ENCODE assay signal across 20 cellular contexts in genomic region chr10:3704565-3705360, GRCh38.
"Had no signal": no experiment of that assay in that cellular context is flagged by ENCODE, and none has a peak within 500 bp of the region (broad histone marks: within the 10 kb centered on the region; RNA-seq: fewer than 3 reads in every experiment).

No MANE protein-coding gene starts in this region.

- H2AFZ ChIP-seq: hepatocyte, parathyroid adenoma had no signal

- H3K27ac ChIP-seq: gastroesophageal sphincter, hepatocyte, left lung, parathyroid adenoma, thyroid gland had no signal

- DNase-seq: activated CD4-positive, alpha-beta T cell treated with anti-CD3 and anti-CD28 coated beads, Interleukin-2, amount 50 U/mL, for 1 hour; activated CD8-positive, alpha-beta memory T cell treated with anti-CD3 and anti-CD28 coated beads for 24 hours; activated naive CD4-positive, alpha-beta T cell; activated naive CD8-positive, alpha-beta T cell treated with anti-CD3 and anti-CD28 coated beads, Interleukin-2, amount 10 ng/mL, durations not matched to agents 7 days and 5 days; cerebellar nuclear complex; dermis blood vessel endothelial cell; kidney; left lung; mucosa of descending colon; naive thymus-derived CD4-positive, alpha-beta T cell; T1000 had no signal

- H3K4me3 Mint-ChIP-seq: activated naive CD8-positive, alpha-beta T cell treated with anti-CD3 and anti-CD28 coated beads, Interleukin-2, amount 10 ng/mL, durations not matched to agents 7 days and 5 days; brain; memory B cell; naive thymus-derived CD4-positive, alpha-beta T cell; stimulated activated effector memory CD8-positive, alpha-beta T cell treated with anti-CD3 and anti-CD28 coated beads, Interleukin-12 subunit alpha, Interleukin-12 subunit beta, amount 100 ng/mL, for 72 hours had no signal

- H3K9ac ChIP-seq: parathyroid adenoma had no signal

- H3K27me3 ChIP-seq: gastroesophageal sphincter, hepatocyte, left lung, thyroid gland had no signal

- H3K4me2 ChIP-seq: hepatocyte had no signal

- H3K9me3 Mint-ChIP-seq: activated naive CD8-positive, alpha-beta T cell treated with anti-CD3 and anti-CD28 coated beads, Interleukin-2, amount 10 ng/mL, durations not matched to agents 7 days and 5 days; brain; memory B cell; naive thymus-derived CD4-positive, alpha-beta T cell; stimulated activated effector memory CD8-positive, alpha-beta T cell treated with anti-CD3 and anti-CD28 coated beads, Interleukin-12 subunit alpha, Interleukin-12 subunit beta, amount 100 ng/mL, for 72 hours had no signal

- H3K27ac Mint-ChIP-seq: activated naive CD8-positive, alpha-beta T cell treated with anti-CD3 and anti-CD28 coated beads, Interleukin-2, amount 10 ng/mL, durations not matched to agents 7 days and 5 days; memory B cell; naive thymus-derived CD4-positive, alpha-beta T cell; stimulated activated effector memory CD8-positive, alpha-beta T cell treated with anti-CD3 and anti-CD28 coated beads, Interleukin-12 subunit alpha, Interleukin-12 subunit beta, amount 100 ng/mL, for 72 hours had no signal

- H3K4me1 Mint-ChIP-seq: activated naive CD8-positive, alpha-beta T cell treated with anti-CD3 and anti-CD28 coated beads, Interleukin-2, amount 10 ng/mL, durations not matched to agents 7 days and 5 days; naive thymus-derived CD4-positive, alpha-beta T cell had no signal

- FAIRE-seq: urothelium cell line had no signal

- H3K9me3 ChIP-seq: gastroesophageal sphincter, left lung, mucosa of descending colon, thyroid gland had no signal

- H3K27me3 Mint-ChIP-seq: brain had no signal

- ATAC-seq: activated CD4-positive, CD25-positive, alpha-beta regulatory T cell treated with anti-CD3 and anti-CD28 coated beads, Interleukin-2, amount 50 U/mL, for 24 hours; gastroesophageal sphincter; left lung; mucosa of descending colon; naive thymus-derived CD4-positive, alpha-beta T cell; stimulated activated effector memory CD8-positive, alpha-beta T cell treated with anti-CD3 and anti-CD28 coated beads, Interleukin-12 subunit alpha, Interleukin-12 subunit beta, amount 100 ng/mL, for 72 hours had no signal

- H3K4me1 ChIP-seq: gastroesophageal sphincter, left lung, parathyroid adenoma had no signal

- H3K4me3 ChIP-seq: gastroesophageal sphincter, hepatocyte, left lung, mucosa of descending colon, thyroid gland had no signal

- H3K79me2 ChIP-seq: hepatocyte, parathyroid adenoma had no signal

- H3K36me3 ChIP-seq: gastroesophageal sphincter, left lung, thyroid gland had no signal

- H3K36me3 Mint-ChIP-seq: activated naive CD8-positive, alpha-beta T cell treated with anti-CD3 and anti-CD28 coated beads, Interleukin-2, amount 10 ng/mL, durations not matched to agents 7 days and 5 days; brain; memory B cell; naive thymus-derived CD4-positive, alpha-beta T cell; stimulated activated effector memory CD8-positive, alpha-beta T cell treated with anti-CD3 and anti-CD28 coated beads, Interleukin-12 subunit alpha, Interleukin-12 subunit beta, amount 100 ng/mL, for 72 hours had no signal
